Comparison of ENCODE assay signal across 13 cellular contexts in the genomic region with DNA sequence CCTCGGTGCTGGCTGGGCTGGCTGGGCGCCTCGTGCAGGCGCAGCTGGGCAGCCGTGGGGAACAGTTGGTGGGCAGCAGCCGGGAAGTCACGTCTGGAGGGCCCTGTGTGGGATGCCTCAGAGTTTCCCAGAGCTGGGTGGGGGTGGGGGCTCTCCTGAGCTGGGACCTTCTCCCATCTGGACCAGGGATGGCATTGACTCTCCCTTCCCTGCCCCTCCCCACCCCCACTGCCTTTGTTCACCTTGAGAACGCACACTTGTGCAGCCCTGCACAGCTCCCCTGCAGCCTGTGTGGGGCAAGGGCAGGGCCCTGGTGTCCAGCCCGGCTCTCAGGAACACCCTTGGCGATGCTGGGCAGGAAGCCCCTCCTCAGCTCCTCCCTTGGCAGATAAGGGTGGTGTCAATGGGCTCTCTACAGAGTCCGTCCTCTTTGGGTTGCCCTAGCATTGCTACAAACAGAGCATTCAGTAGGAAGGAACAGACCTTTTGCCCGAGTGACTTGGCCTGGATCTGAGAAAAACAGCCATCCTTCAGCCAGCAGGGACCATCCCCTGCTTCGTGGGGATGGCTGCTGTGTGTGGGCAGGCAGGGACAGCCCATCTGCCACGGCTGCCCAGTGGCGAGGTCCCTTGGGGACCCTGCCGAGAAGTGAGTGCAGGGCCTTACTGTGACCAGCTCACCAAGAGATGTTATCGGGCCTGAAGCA. TPM values are rescaled to one million over a fixed set of nuclear protein-coding genes. Genes with fewer than 3 reads are reported as not detected.
DNase-seq lines count a peak whose midpoint lies in the region; ATAC-seq, FAIRE-seq and TF ChIP-seq lines count a peak whose summit lies in the region.
"Had no signal": no experiment of that assay in that cellular context is flagged by ENCODE, and none has a peak within 500 bp of the region (broad histone marks: within the 10 kb centered on the region; RNA-seq: fewer than 3 reads in every experiment).

No MANE protein-coding gene starts in this region.

- H3K9me3 Mint-ChIP-seq in neural crest cell: no peaks in the 10 kb centered on the region
- H3K9me3 Mint-ChIP-seq: CD8-positive, alpha-beta memory T cell had no signal

- peak; percentile 49 for ATAC-seq in HG03196 (IDR thresholded peaks at IDR 0.05; ENCODE audit: unreplicated experiment)

- H3K4me3 Mint-ChIP-seq in neural crest cell: no peak overlapping the region
- H3K4me3 Mint-ChIP-seq: CD8-positive, alpha-beta memory T cell had no signal

- H3K27ac ChIP-seq in angular gyrus (ENCODE audit: low read depth, low read length): peak overlapping the region; percentile 87

- no peak for TF ChIP-seq CTCF in D721Med (IDR thresholded peaks at IDR 0.05; ENCODE audit: insufficient read depth, missing control alignments)
- TF ChIP-seq CTCF in neural crest cell (conservative IDR thresholded peaks at IDR 0.05): no peak

- H3K36me3 Mint-ChIP-seq in neural crest cell (ENCODE audit: low read depth): no peaks in the 10 kb centered on the region
- H3K36me3 Mint-ChIP-seq: CD8-positive, alpha-beta memory T cell had no signal

- peak; percentile 32 for FAIRE-seq in D721Med (lab: Jason Lieb, UNC)
- FAIRE-seq in GM19239 (lab: Jason Lieb, UNC): no peak
- FAIRE-seq: astrocyte, endothelial cell of umbilical vein had no signal

- peaks cover 43% of the 10 kb centered on the region for H3K4me1 Mint-ChIP-seq in neural crest cell

- peak overlapping the region; percentile 62 for H3K27ac Mint-ChIP-seq in neural crest cell (ENCODE audit: unreplicated experiment)
- H3K27ac Mint-ChIP-seq: CD8-positive, alpha-beta memory T cell had no signal

- peaks cover 6% of the 10 kb centered on the region for H3K27me3 Mint-ChIP-seq in neural crest cell (ENCODE audit: low read depth)

- peak; percentile 88 for DNase-seq in D721Med (ENCODE audit: insufficient read length, low spot score)
- DNase-seq in neural crest cell (ENCODE audit: low read depth, low spot score): no peak
- DNase-seq in MV-4-11 (lab: John Stamatoyannopoulos, UW): no peak
- DNase-seq in AG20443 (ENCODE audit: low spot score): no peak
- no peak for DNase-seq in SHP77 (lab: John Stamatoyannopoulos, UW)
- DNase-seq in GM19239 (ENCODE audit: insufficient read length, low spot score): no peak
- DNase-seq: CD8-positive, alpha-beta memory T cell; OCI-M1; T-helper 9 cell had no signal

RNA-seq across cellular contexts. Expression of a gene that starts 25.5 kb away (rescaled TPM):
- 43.3 and 44.6 TPM in 2 replicates for total RNA-seq in neural crest cell
